ENCODE assay signal across 24 cellular contexts in the genomic region with DNA sequence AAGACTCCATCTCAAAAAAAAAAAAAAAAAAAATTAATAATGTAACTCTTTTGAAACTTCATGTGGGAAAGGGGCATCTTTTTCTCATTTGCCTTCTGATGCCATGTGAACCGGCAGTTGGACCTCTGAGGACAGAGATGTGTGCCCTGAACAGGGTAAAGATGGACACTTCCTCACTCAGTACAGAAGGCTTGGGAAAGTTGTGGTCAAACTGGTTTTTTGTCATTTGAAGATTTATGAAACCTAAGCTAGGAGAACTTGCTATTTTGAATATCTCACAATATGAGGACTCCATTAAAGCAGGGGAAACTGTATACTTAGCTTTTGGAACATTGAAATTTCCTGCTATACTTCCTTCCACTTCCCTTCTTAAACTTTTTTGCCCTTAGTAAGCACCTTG.
"Had no signal": no experiment of that assay in that cellular context is flagged by ENCODE, and none has a peak within 500 bp of the region (broad histone marks: within the 10 kb centered on the region; RNA-seq: fewer than 3 reads in every experiment).

No MANE protein-coding gene starts in this region.

- H3K9me3 ChIP-seq: SJSA1 had no signal

- H3K27me3 Mint-ChIP-seq: activated naive CD4-positive, alpha-beta T cell treated with anti-CD3 and anti-CD28 coated beads, Interleukin-2, amount 50 U/mL, for 24 hours; IgD-negative memory B cell had no signal

- DNase-seq: activated CD4-positive, alpha-beta T cell treated with anti-CD3 and anti-CD28 coated beads for 4 hours; activated CD8-positive, alpha-beta memory T cell treated with anti-CD3 and anti-CD28 coated beads, Interleukin-2, amount 50 U/mL, for 4 hours; activated CD8-positive, alpha-beta T cell treated with anti-CD3 and anti-CD28 coated beads for 36 hours; activated effector memory CD4-positive, alpha-beta T cell treated with Interleukin-2 at 50 U/mL for 16 hours; activated naive CD4-positive, alpha-beta T cell; aorta; central memory CD4-positive, alpha-beta T cell; KG1; NCI-H1048; NCI-H146; NCI-H187 treated with DMSO at 0.1 percent for 48 hours; NCI-H2081 treated with DMSO at 0.1 percent for 48 hours; NCI-H446; NCI-H524; OCI-M1; SHP77; T-helper 2 cell; T1000 had no signal

- H3K27ac ChIP-seq: SJSA1, VCaP had no signal

- H3K4me1 ChIP-seq: SJSA1 had no signal

- FAIRE-seq: bronchial epithelial cell, RCC 7860 had no signal

- H3K36me3 Mint-ChIP-seq: activated naive CD4-positive, alpha-beta T cell treated with anti-CD3 and anti-CD28 coated beads, Interleukin-2, amount 50 U/mL, for 24 hours; IgD-negative memory B cell had no signal

- H3K27ac Mint-ChIP-seq: activated CD8-positive, alpha-beta T cell treated with anti-CD3 and anti-CD28 coated beads for 36 hours; activated naive CD4-positive, alpha-beta T cell treated with anti-CD3 and anti-CD28 coated beads, Interleukin-2, amount 50 U/mL, for 24 hours; IgD-negative memory B cell had no signal

- H3K4me3 ChIP-seq: SJSA1 had no signal

- H3K36me3 ChIP-seq: SJSA1 had no signal

- H3K4me3 Mint-ChIP-seq: activated CD8-positive, alpha-beta T cell treated with anti-CD3 and anti-CD28 coated beads for 36 hours; activated naive CD4-positive, alpha-beta T cell treated with anti-CD3 and anti-CD28 coated beads, Interleukin-2, amount 50 U/mL, for 24 hours; IgD-negative memory B cell had no signal

- H3K4me1 Mint-ChIP-seq: activated naive CD4-positive, alpha-beta T cell treated with anti-CD3 and anti-CD28 coated beads, Interleukin-2, amount 50 U/mL, for 24 hours; IgD-negative memory B cell had no signal

- H3K9me3 Mint-ChIP-seq: activated CD8-positive, alpha-beta T cell treated with anti-CD3 and anti-CD28 coated beads for 36 hours; activated naive CD4-positive, alpha-beta T cell treated with anti-CD3 and anti-CD28 coated beads, Interleukin-2, amount 50 U/mL, for 24 hours had no signal

- H3K27me3 ChIP-seq: SJSA1 had no signal
